15 cellular contexts compared by ENCODE assay signal in genomic region chr11:33208150-33208549, GRCh38. TPM values are rescaled to one million over a fixed set of nuclear protein-coding genes. Genes with fewer than 3 reads are reported as not detected.
DNase-seq lines count a peak whose midpoint lies in the region; ATAC-seq and TF ChIP-seq lines count a peak whose summit lies in the region.
"Had no signal": no experiment of that assay in that cellular context is flagged by ENCODE, and none has a peak within 500 bp of the region (broad histone marks: within the 10 kb centered on the region; RNA-seq: fewer than 3 reads in every experiment).

No MANE protein-coding gene starts in this region.

- intact Hi-C loops in CD14-positive monocyte (cut with micrococcal nuclease) (no loop called here), esophagus squamous epithelium (cut with DNase I) (no loop called here)

- H3K79me2 ChIP-seq in osteoblast (ENCODE audit: insufficient read depth, low read length): no peaks in the 10 kb centered on the region

- peak overlapping the region in 4 of 7 donors; percentile 58 to 85 (median 80) for H3K27ac Mint-ChIP-seq in CD14-positive monocyte
- no peak overlapping the region for H3K27ac Mint-ChIP-seq in WTC11
- H3K27ac Mint-ChIP-seq: CD4-positive, alpha-beta memory T cell had no signal

- TF ChIP-seq CTCF in CD14-positive monocyte (IDR thresholded peaks at IDR 0.05) (no peak), esophagus squamous epithelium (IDR thresholded peaks at IDR 0.05) (no peak), osteoblast (IDR thresholded peaks at IDR 0.05; ENCODE audit: extremely low read depth, low read depth, low read length) (no peak), WTC11 (IDR thresholded peaks at IDR 0.05) (no peak)

- H3K4me3 Mint-ChIP-seq in CD14-positive monocyte (no peak overlapping the region), WTC11 (no peak overlapping the region)
- H3K4me3 Mint-ChIP-seq: CD4-positive, alpha-beta memory T cell had no signal

- POLR2A ChIA-PET in WTC11 (lab: Charles Lee): interaction anchor here (0.6 kb wide), 1 partner anchor 126 kb away, joined by 3 read pairs; no protein-coding TSS in a partner anchor

- no peaks in the 10 kb centered on the region for H4K20me1 ChIP-seq in osteoblast (ENCODE audit: insufficient read depth, low read length)

- peaks cover 0 to 4% (median 0%) of the 10 kb centered on the region in 3 donors for H3K4me1 ChIP-seq in esophagus squamous epithelium
- H3K4me1 ChIP-seq in osteoblast (ENCODE audit: insufficient read depth, low read length): no peaks in the 10 kb centered on the region
- H3K4me1 ChIP-seq: HAP-1 had no signal

- WGBS in esophagus squamous epithelium, 2 donors: 77 to 86% methylated on average over 1 of the region's 1 CpG

- no peak overlapping the region for H3K4me2 ChIP-seq in osteoblast (ENCODE audit: insufficient read depth, low read length)

- H3K4me3 ChIP-seq in esophagus squamous epithelium: no peak overlapping the region
- no peak overlapping the region for H3K4me3 ChIP-seq in osteoblast (ENCODE audit: insufficient read depth, low read length)
- H3K4me3 ChIP-seq: HAP-1 had no signal

- TF ChIP-seq POLR2A in esophagus squamous epithelium (IDR thresholded peaks at IDR 0.05) (no peak), erythroblast (IDR thresholded peaks at IDR 0.05; ENCODE audit: low read length) (no peak)

- H3K36me3 Mint-ChIP-seq in CD14-positive monocyte (peaks cover 0 to 2% of the 10 kb centered on the region in 2 donors), WTC11 (no peaks in the 10 kb centered on the region)
- H3K36me3 Mint-ChIP-seq: CD4-positive, alpha-beta memory T cell had no signal

- H3K27me3 ChIP-seq in esophagus squamous epithelium (no peaks in the 10 kb centered on the region), osteoblast (ENCODE audit: insufficient read depth, low read length) (no peaks in the 10 kb centered on the region)

- H3K27me3 Mint-ChIP-seq in CD14-positive monocyte (ENCODE audit: low read depth in 3 of 3) (peaks cover 0 to 2% (median 0%) of the 10 kb centered on the region in 3 donors), WTC11 (ENCODE audit: low read depth) (no peaks in the 10 kb centered on the region)

- H3K4me1 Mint-ChIP-seq in CD14-positive monocyte (peaks cover 49% of the 10 kb centered on the region), WTC11 (0 out of 2 replicates have a peak, but pooled peaks cover 2% of the 10 kb centered on the region)
- H3K4me1 Mint-ChIP-seq: CD4-positive, alpha-beta memory T cell had no signal

- no peaks in the 10 kb centered on the region for H3K36me3 ChIP-seq in esophagus squamous epithelium
- no peaks in the 10 kb centered on the region for H3K36me3 ChIP-seq in osteoblast (ENCODE audit: insufficient read depth, low read length)
- H3K36me3 ChIP-seq: HAP-1 had no signal

- no peak overlapping the region for H2AFZ ChIP-seq in osteoblast (ENCODE audit: low read length)

- peak overlapping the region in 3 of 4 donors; percentile 6 to 52 (median 34) for H3K27ac ChIP-seq in esophagus squamous epithelium
- H3K27ac ChIP-seq in osteoblast (ENCODE audit: low read depth, low read length): no peak overlapping the region
- H3K27ac ChIP-seq: C4-2B had no signal

- CTCF ChIA-PET in WTC11 (lab: Charles Lee): interaction anchor here (0.6 to 1.8 kb wide), 5 partner anchors 20 to 170 kb away, joined by 3 to 4 read pairs (median 3); no protein-coding TSS in a partner anchor

- H3K9me3 Mint-ChIP-seq in CD14-positive monocyte (no peaks in the 10 kb centered on the region), WTC11 (peaks cover 4% of the 10 kb centered on the region; the same call in 1 of the 2 replicates)

- ATAC-seq in GM18868 (IDR thresholded peaks at IDR 0.05; ENCODE audit: unreplicated experiment) (no peak), WTC11 (no peak), HG03469 (IDR thresholded peaks at IDR 0.05; ENCODE audit: unreplicated experiment) (no peak)

- no peaks in the 10 kb centered on the region for H3K9me3 ChIP-seq in esophagus squamous epithelium
- H3K9me3 ChIP-seq in osteoblast (ENCODE audit: low read depth, low read length): no peaks in the 10 kb centered on the region
- H3K9me3 ChIP-seq: HAP-1 had no signal

- DNase-seq in CD14-positive monocyte (ENCODE audit: low spot score) (no peak), NCI-H69 (lab: John Stamatoyannopoulos, UW) (peak; percentile 25), esophagus squamous epithelium (lab: John Stamatoyannopoulos, UW) (no peak), osteoblast (ENCODE audit: insufficient read length, low spot score, missing footprints) (peak; percentile 18), erythroblast (lab: John Stamatoyannopoulos, UW) (no peak), WTC11 (ENCODE audit: low spot score) (no peak)
- DNase-seq: AML-193; CD4-positive, alpha-beta memory T cell; DMS153; DMS79; GF-D8 had no signal

TF ChIP-seq in WTC11, 78 proteins besides CTCF, POLR2A, EP300 and RAD21 (continues in another document):
- TF ChIP-seq ZNF121 (CRISPR knock-in tag; IDR thresholded peaks at IDR 0.05): no peak
- TF ChIP-seq IRF1 (CRISPR knock-in tag; IDR thresholded peaks at IDR 0.05): no peak
- TF ChIP-seq, protein P1, sequence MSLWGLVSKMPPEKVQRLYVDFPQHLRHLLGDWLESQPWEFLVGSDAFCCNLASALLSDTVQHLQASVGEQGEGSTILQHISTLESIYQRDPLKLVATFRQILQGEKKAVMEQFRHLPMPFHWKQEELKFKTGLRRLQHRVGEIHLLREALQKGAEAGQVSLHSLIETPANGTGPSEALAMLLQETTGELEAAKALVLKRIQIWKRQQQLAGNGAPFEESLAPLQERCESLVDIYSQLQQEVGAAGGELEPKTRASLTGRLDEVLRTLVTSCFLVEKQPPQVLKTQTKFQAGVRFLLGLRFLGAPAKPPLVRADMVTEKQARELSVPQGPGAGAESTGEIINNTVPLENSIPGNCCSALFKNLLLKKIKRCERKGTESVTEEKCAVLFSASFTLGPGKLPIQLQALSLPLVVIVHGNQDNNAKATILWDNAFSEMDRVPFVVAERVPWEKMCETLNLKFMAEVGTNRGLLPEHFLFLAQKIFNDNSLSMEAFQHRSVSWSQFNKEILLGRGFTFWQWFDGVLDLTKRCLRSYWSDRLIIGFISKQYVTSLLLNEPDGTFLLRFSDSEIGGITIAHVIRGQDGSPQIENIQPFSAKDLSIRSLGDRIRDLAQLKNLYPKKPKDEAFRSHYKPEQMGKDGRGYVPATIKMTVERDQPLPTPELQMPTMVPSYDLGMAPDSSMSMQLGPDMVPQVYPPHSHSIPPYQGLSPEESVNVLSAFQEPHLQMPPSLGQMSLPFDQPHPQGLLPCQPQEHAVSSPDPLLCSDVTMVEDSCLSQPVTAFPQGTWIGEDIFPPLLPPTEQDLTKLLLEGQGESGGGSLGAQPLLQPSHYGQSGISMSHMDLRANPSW (CRISPR knock-in tag; conservative IDR thresholded peaks at IDR 0.05; ENCODE audit: low read depth): no peak
- no peak for TF ChIP-seq AFF4 (CRISPR knock-in tag; IDR thresholded peaks at IDR 0.05; ENCODE audit: borderline replicate concordance)
- TF ChIP-seq MLX (CRISPR knock-in tag; IDR thresholded peaks at IDR 0.05): no peak
- no peak for TF ChIP-seq KAT7 (CRISPR knock-in tag; IDR thresholded peaks at IDR 0.05; ENCODE audit: borderline replicate concordance)
- no peak for TF ChIP-seq ZNF396 (CRISPR knock-in tag; IDR thresholded peaks at IDR 0.05; ENCODE audit: borderline replicate concordance)

RNA-seq across cellular contexts. Expression of gene CSTF3, which starts 46.9 kb away (rescaled TPM):
- 1 to 10 TPM; 6.9 to 7.1 TPM for polyA plus RNA-seq in CD14-positive monocyte
- total RNA-seq in esophagus squamous epithelium (10 to 100 TPM; 11.2 to 23.3 (median 18.2) TPM), osteoblast (15.0 and 16.3 TPM in 2 replicates), WTC11 (2021) (47.5 to 68.3 TPM (median 50.4 TPM) in 3 replicates)

RNA-seq across cellular contexts. Expression of gene HIPK3, which starts 49.0 kb away (rescaled TPM):
- polyA plus RNA-seq in CD14-positive monocyte: 10 to 100 TPM; 62.0 to 68.6 TPM
- total RNA-seq in esophagus squamous epithelium: 100 to 1,000 TPM in 1 of 4 donors, 10 to 100 TPM in 3; 43.8 to 169 (median 68.9) TPM
- 188 and 195 TPM in 2 replicates for total RNA-seq in osteoblast
- 18.9 to 24.1 TPM (median 21.2 TPM) in 3 replicates for total RNA-seq in WTC11 (2021)

Comparison
In these comparisons a context has a peak if more than half of its experiments do, and no peak if none do; other contexts are left out.
1. DNase-seq: peak in NCI-H69 (single experiment) and osteoblast (single experiment); none in CD14-positive monocyte (single experiment), esophagus squamous epithelium (single experiment), erythroblast (0 of 2) and WTC11 (single experiment).